Comparison of ENCODE assay signal across 11 cellular contexts in genomic region chr11:121460941-121461514, GRCh38. TPM values are rescaled to one million over a fixed set of nuclear protein-coding genes. Genes with fewer than 3 reads are reported as not detected.
A peak's percentile ranks its signal among the peaks of the same experiment; 100 is the strongest.
DNase-seq lines count a peak whose midpoint lies in the region; ATAC-seq and TF ChIP-seq lines count a peak whose summit lies in the region.
"Had no signal": no experiment of that assay in that cellular context is flagged by ENCODE, and none has a peak within 500 bp of the region (broad histone marks: within the 10 kb centered on the region; RNA-seq: fewer than 3 reads in every experiment).

No MANE protein-coding gene starts in this region.

- H3K23me2 ChIP-seq in H9 (ENCODE audit: insufficient read length, low read depth, low read length, poor library complexity, severe bottlenecking), result no peaks in the 10 kb centered on the region

- H4K20me1 ChIP-seq in H9 (ENCODE audit: control insufficient read depth, insufficient read depth, insufficient read length), result no peaks in the 10 kb centered on the region

- H4K5ac ChIP-seq in H9 (ENCODE audit: insufficient read length, low read depth, low read length), result no peak overlapping the region
- no peak overlapping the region for H4K5ac ChIP-seq in mesendoderm (ENCODE audit: low read length)

- H2BK120ac ChIP-seq in H9 (ENCODE audit: low read depth, low read length, poor library complexity, severe bottlenecking), result no peak overlapping the region
- H2BK120ac ChIP-seq in mesendoderm (ENCODE audit: low read depth, low read length), result no peak overlapping the region

- H3K4me1 Mint-ChIP-seq in CD8-positive, alpha-beta memory T cell, result peaks cover 98 to 100% (median 99%) of the 10 kb centered on the region in 3 donors
- H3K4me1 Mint-ChIP-seq in H9, result peaks cover 88 to 92% of the 10 kb centered on the region in 2 experiments
- H3K4me1 Mint-ChIP-seq in activated CD4-positive, alpha-beta memory T cell treated with anti-CD3 and anti-CD28 coated beads for 36 hours (ENCODE audit: low read depth), result peaks cover 99% of the 10 kb centered on the region

- peaks cover 99% of the 10 kb centered on the region for H3K4me1 ChIP-seq in CD8-positive, alpha-beta memory T cell (ENCODE audit: insufficient read depth, low read length)
- H3K4me1 ChIP-seq in H9 (ENCODE audit: insufficient read depth, low read length) (peaks cover 33% of the 10 kb centered on the region; the same call in 1 of the 2 replicates), mesendoderm (ENCODE audit: control insufficient read depth, low read depth, low read length) (peaks cover 16% of the 10 kb centered on the region)

- H3K36me3 Mint-ChIP-seq in CD8-positive, alpha-beta memory T cell, result peaks cover 0 to 27% (median 21%) of the 10 kb centered on the region in 3 donors
- H3K36me3 Mint-ChIP-seq in H9 (ENCODE audit: insufficient read depth in 1 of 3, low read depth in 3 of 3), result peaks cover 5 to 6% (median 6%) of the 10 kb centered on the region in 3 experiments
- peaks cover 3% of the 10 kb centered on the region for H3K36me3 Mint-ChIP-seq in activated CD4-positive, alpha-beta memory T cell treated with anti-CD3 and anti-CD28 coated beads for 36 hours

- H3K79me1 ChIP-seq in H9 (ENCODE audit: insufficient read depth, low read depth, low read length, poor library complexity, severe bottlenecking), result peaks cover 4% of the 10 kb centered on the region
- H3K79me1 ChIP-seq in mesendoderm (ENCODE audit: low read length), result peaks cover 12% of the 10 kb centered on the region

- intact Hi-C loops in activated CD4-positive, alpha-beta memory T cell treated with anti-CD3 and anti-CD28 coated beads for 36 hours (cut with micrococcal nuclease), result loop anchor here (5.0 kb wide), 1 partner anchor 1601 kb away; the partner anchor contains the start of gene HSPA8

- H3K9me3 ChIP-seq in CD8-positive, alpha-beta memory T cell (ENCODE audit: low read length), result no peaks in the 10 kb centered on the region
- H3K9me3 ChIP-seq in H9 (ENCODE audit: control insufficient read depth, low read depth, low read length), result no peaks in the 10 kb centered on the region
- H3K9me3 ChIP-seq: upper lobe of left lung had no signal

- no peak overlapping the region for H3K18ac ChIP-seq in H9 (ENCODE audit: insufficient read length, low read depth, low read length)
- H3K18ac ChIP-seq in mesendoderm (ENCODE audit: low read length), result peak overlapping the region; percentile 25

- H3K4me3 ChIP-seq in CD8-positive, alpha-beta memory T cell (ENCODE audit: low read length), result no peak overlapping the region
- H3K4me3 ChIP-seq in mesendoderm (ENCODE audit: low read length), result no peak overlapping the region
- H3K4me3 ChIP-seq: upper lobe of left lung had no signal

- no peak overlapping the region for H3K9ac ChIP-seq in H9 (ENCODE audit: extremely low read depth, insufficient read length, low read length)
- H3K9ac ChIP-seq in mesendoderm (ENCODE audit: low read length), result no peak overlapping the region

- H3K23ac ChIP-seq in H9 (ENCODE audit: insufficient read length, low read depth, low read length), result no peak overlapping the region
- H3K23ac ChIP-seq in mesendoderm (ENCODE audit: low read length), result no peak overlapping the region

- no peak overlapping the region for H3K14ac ChIP-seq in H9 (ENCODE audit: insufficient read depth, low read length)

- H2BK12ac ChIP-seq in H9 (ENCODE audit: insufficient read length, low read depth, low read length), result no peak overlapping the region

- H4K91ac ChIP-seq in H9 (ENCODE audit: insufficient read length, low read depth, low read length), result no peak overlapping the region

- no peak overlapping the region for H4K8ac ChIP-seq in H9 (replicated peaks; ENCODE audit: insufficient read length, low read depth, low read length)
- H4K8ac ChIP-seq in mesendoderm (ENCODE audit: low read depth, low read length), result no peak overlapping the region

- no peak for TF ChIP-seq CTCF in H9 (conservative IDR thresholded peaks at IDR 0.05)

- no peak overlapping the region for H3T11ph ChIP-seq in H9 (ENCODE audit: low read length)

- H2AK5ac ChIP-seq in H9 (ENCODE audit: insufficient read length, low read length) (no peak overlapping the region), mesendoderm (ENCODE audit: low read length) (no peak overlapping the region)

- H3K4me3 Mint-ChIP-seq in CD8-positive, alpha-beta memory T cell, result peak overlapping the region in 6 of 7 donors; percentile 4 to 77 (median 46)
- H3K4me3 Mint-ChIP-seq in H9, result no peak overlapping the region
- H3K4me3 Mint-ChIP-seq in activated CD4-positive, alpha-beta memory T cell treated with anti-CD3 and anti-CD28 coated beads for 36 hours, result no peak overlapping the region

- no peak overlapping the region for H3K27ac ChIP-seq in CD8-positive, alpha-beta memory T cell (ENCODE audit: low read depth, low read length)
- H3K27ac ChIP-seq in H9 (ENCODE audit: insufficient read length, low read depth, low read length) (no peak overlapping the region), mesendoderm (ENCODE audit: low read depth, low read length) (no peak overlapping the region)

- H3K56ac ChIP-seq in H9 (ENCODE audit: insufficient read length, low read depth, low read length) (no peak overlapping the region), mesendoderm (ENCODE audit: low read length) (peak overlapping the region; percentile 18)

- H3K4me2 ChIP-seq in H9 (ENCODE audit: insufficient read depth, insufficient read length, low read length) (no peak overlapping the region), mesendoderm (ENCODE audit: low read length) (no peak overlapping the region)

- H3K4ac ChIP-seq in H9 (ENCODE audit: low read depth, low read length) (no peak overlapping the region), mesendoderm (ENCODE audit: low read depth, low read length) (no peak overlapping the region)

- H3K27me3 Mint-ChIP-seq in CD8-positive, alpha-beta memory T cell, result no peaks in the 10 kb centered on the region
- H3K27me3 Mint-ChIP-seq in H9 (ENCODE audit: low read depth), result no peaks in the 10 kb centered on the region
- H3K27me3 Mint-ChIP-seq in activated CD4-positive, alpha-beta memory T cell treated with anti-CD3 and anti-CD28 coated beads for 36 hours, result no peaks in the 10 kb centered on the region

- no peaks in the 10 kb centered on the region for H3K36me3 ChIP-seq in CD8-positive, alpha-beta memory T cell (ENCODE audit: insufficient read depth, low read length)
- no peaks in the 10 kb centered on the region for H3K36me3 ChIP-seq in mesendoderm (ENCODE audit: control insufficient read depth, insufficient read depth, low read length)
- H3K36me3 ChIP-seq: upper lobe of left lung had no signal

- no peak for ATAC-seq in GM19467 (IDR thresholded peaks at IDR 0.05; ENCODE audit: unreplicated experiment)

- H3K79me2 ChIP-seq in H9 (ENCODE audit: insufficient read depth, low read length), result peaks cover 20% of the 10 kb centered on the region; the same call in 1 of the 2 replicates
- peaks cover 43% of the 10 kb centered on the region for H3K79me2 ChIP-seq in mesendoderm (ENCODE audit: control insufficient read depth, insufficient read depth, low read length)

- DNase-seq in CD8-positive, alpha-beta memory T cell, result no peak
- DNase-seq in H9, result no peak
- no peak for DNase-seq in activated CD4-positive, alpha-beta memory T cell treated with anti-CD3 and anti-CD28 coated beads for 36 hours
- DNase-seq in mesendoderm, result no peak
- DNase-seq in ureter (ENCODE audit: low spot score), result no peak
- DNase-seq in NCI-H82 (lab: John Stamatoyannopoulos, UW), result no peak
- DNase-seq in globus pallidus (ENCODE audit: low spot score), result no peak
- DNase-seq: COR-L47, NCI-H1092 treated with DMSO at 0.1 percent for 48 hours had no signal

- H2BK5ac ChIP-seq in H9 (ENCODE audit: insufficient read length, low read length) (no peak overlapping the region), mesendoderm (ENCODE audit: low read length) (no peak overlapping the region)

- H2BK20ac ChIP-seq in H9 (ENCODE audit: low read depth, low read length, poor library complexity, severe bottlenecking), result no peak overlapping the region

- no peak overlapping the region for H2AFZ ChIP-seq in H9 (ENCODE audit: low read length)

- H2BK15ac ChIP-seq in H9 (ENCODE audit: low read depth, low read length) (no peak overlapping the region), mesendoderm (replicated peaks; ENCODE audit: low read depth) (no peak overlapping the region)

- no CpG with 5 or more reads among the region's 4 CpGs for WGBS in H9 (ENCODE audit: extremely low coverage, insufficient read length, low lambda C conversion rate)
- WGBS in mesendoderm (ENCODE audit: extremely low coverage, insufficient coverage, low lambda C conversion rate), result no CpG with 5 or more reads among the region's 4 CpGs

- H3K9me3 Mint-ChIP-seq in CD8-positive, alpha-beta memory T cell, result no peaks in the 10 kb centered on the region
- H3K9me3 Mint-ChIP-seq in H9, result no peaks in the 10 kb centered on the region
- H3K9me3 Mint-ChIP-seq in activated CD4-positive, alpha-beta memory T cell treated with anti-CD3 and anti-CD28 coated beads for 36 hours, result no peaks in the 10 kb centered on the region

- CTCF ChIA-PET in CD8-positive, alpha-beta memory T cell (lab: Charles Lee), result interaction anchor here (7.6 kb wide), 1 partner anchor 10 kb away, joined by 52 read pairs; the partner anchor contains the start of genes SORL1 and SORL1-AS1
- CTCF ChIA-PET in activated CD4-positive, alpha-beta memory T cell treated with anti-CD3 and anti-CD28 coated beads for 36 hours (lab: Charles Lee), result interaction anchor here (0.7 to 6.1 kb wide), 2 partner anchors 10 to 85 kb away, joined by 4 to 50 read pairs; partner anchors contain the start of genes SORL1 and SORL1-AS1

- H3K27ac Mint-ChIP-seq in CD8-positive, alpha-beta memory T cell, result peak overlapping the region; percentile 88 to 98 (median 94)
- H3K27ac Mint-ChIP-seq in H9, result peak overlapping the region; percentile 29 to 58 (median 30); a peak in 4 of 7 replicates
- H3K27ac Mint-ChIP-seq in activated CD4-positive, alpha-beta memory T cell treated with anti-CD3 and anti-CD28 coated beads for 36 hours, result peak overlapping the region; percentile 99

- POLR2A ChIA-PET in CD8-positive, alpha-beta memory T cell (lab: Charles Lee), result interaction anchor here (2.8 kb wide), 1 partner anchor 10 kb away, joined by 20 read pairs; no protein-coding TSS in a partner anchor
- POLR2A ChIA-PET in activated CD4-positive, alpha-beta memory T cell treated with anti-CD3 and anti-CD28 coated beads for 36 hours (lab: Charles Lee), result interaction anchor here (1.5 to 5.1 kb wide), 2 partner anchors 10 to 13 kb away, joined by 5 to 51 read pairs; partner anchors contain the start of genes SORL1 and SORL1-AS1

- no peaks in the 10 kb centered on the region for H3K27me3 ChIP-seq in CD8-positive, alpha-beta memory T cell (ENCODE audit: insufficient read depth, low read length, poor library complexity, severe bottlenecking)
- H3K27me3 ChIP-seq in H9 (ENCODE audit: insufficient read depth, low read length) (no peaks in the 10 kb centered on the region), mesendoderm (ENCODE audit: insufficient read depth, low read length, poor library complexity) (no peaks in the 10 kb centered on the region)
- H3K27me3 ChIP-seq: upper lobe of left lung had no signal

RNA-seq across cellular contexts. Expression of gene SORL1, which starts 8.9 kb away (rescaled TPM):
- total RNA-seq in CD8-positive, alpha-beta memory T cell, result 10 to 100 TPM; 44.5 to 46.9 TPM
- polyA plus RNA-seq in CD8-positive, alpha-beta memory T cell, result 220 TPM
- total RNA-seq in H9 (2021) (64.4 and 68.3 TPM in 2 replicates), ureter (134 TPM)
- 10 to 100 TPM; 48.1 to 49.3 TPM for total RNA-seq in activated CD4-positive, alpha-beta memory T cell treated with anti-CD3 and anti-CD28 coated beads for 36 hours
- 8.8 TPM for polyA plus RNA-seq in mesendoderm (2013, experiment 1 of 2)
- polyA plus RNA-seq in mesendoderm (2013, experiment 2 of 2), result 8.7 TPM

Comparison
In these comparisons a context has a peak if more than half of its experiments do, and no peak if none do; other contexts are left out.
1. H3K27ac Mint-ChIP-seq: peak in every context shown above with its lines; median percentile 99 in activated CD4-positive, alpha-beta memory T cell treated with anti-CD3 and anti-CD28 coated beads for 36 hours; 94 in CD8-positive, alpha-beta memory T cell; 30 in H9.
2. H3K4me3 Mint-ChIP-seq: peak in CD8-positive, alpha-beta memory T cell (6 of 7); none in H9 (0 of 2) and activated CD4-positive, alpha-beta memory T cell treated with anti-CD3 and anti-CD28 coated beads for 36 hours (single experiment).